19 cellular contexts compared by ENCODE assay signal in genomic region chr3:105539897-105540296, GRCh38.
"Had no signal": no experiment of that assay in that cellular context is flagged by ENCODE, and none has a peak within 500 bp of the region (broad histone marks: within the 10 kb centered on the region; RNA-seq: fewer than 3 reads in every experiment).

No MANE protein-coding gene starts in this region.

- H3K27ac ChIP-seq: cardiac muscle cell, epithelial cell of prostate, gastroesophageal sphincter, prostate gland, spleen, thoracic aorta had no signal

- ATAC-seq: activated CD8-positive, alpha-beta T cell treated with anti-CD3 and anti-CD28 coated beads, Interleukin-2, amount 10 ng/mL, durations not matched to agents 7 days and 5 days; activated naive CD8-positive, alpha-beta T cell treated with anti-CD3 and anti-CD28 coated beads, Interleukin-2, amount 50 U/mL, for 24 hours; gastroesophageal sphincter; natural killer cell treated with Interleukin-12 subunit alpha and Interleukin-12 subunit beta and Interleukin-15 and Interleukin-18, amount 100 ng/mL, for 72 hours had no signal

- DNase-seq: activated CD4-positive, alpha-beta T cell treated with anti-CD3 and anti-CD28 coated beads for 1 hour; activated CD4-positive, alpha-beta T cell treated with anti-CD3 and anti-CD28 coated beads, Interleukin-2, amount 50 U/mL, for 1 hour; activated CD8-positive, alpha-beta T cell treated with anti-CD3 and anti-CD28 coated beads, Interleukin-2, amount 10 ng/mL, durations not matched to agents 7 days and 5 days; activated gamma-delta T cell; activated naive CD4-positive, alpha-beta T cell treated with anti-CD3 and anti-CD28 coated beads, Interleukin-2, amount 50 U/mL, for 16 hours; activated naive CD8-positive, alpha-beta T cell treated with anti-CD3 and anti-CD28 coated beads, Interleukin-2, amount 50 U/mL, for 24 hours; head of caudate nucleus; hypothalamus; midbrain; spleen; stimulated activated CD4-positive, alpha-beta T cell treated with anti-CD3 and anti-CD28 coated beads, Interleukin-4, amount 100 ng/mL, for 24 hours; stimulated activated naive CD4-positive, alpha-beta T cell treated with Interleukin-2 at 50 U/mL for 16 hours; upper lobe of left lung had no signal
